ENCODE assay signal across 1 cellular context in genomic region chr6:41568585-41569384, GRCh38.
TF ChIP-seq lines count a peak whose summit lies in the region.

No MANE protein-coding gene starts in this region.

TF ChIP-seq in HepG2, 621 proteins besides CTCF, POLR2A, EP300 and RAD21 (continued from another document and continues in another):
- TF ChIP-seq HNF1A (IDR thresholded peaks at IDR 0.05; ENCODE audit: low read depth) (peak; percentile 49; the same call in 1 of the 2 replicates), HNF1A (CRISPR knock-in tag; IDR thresholded peaks at IDR 0.05; ENCODE audit: borderline replicate concordance) (peak; percentile 80; the same call in 1 of the 2 replicates), DMTF1 (CRISPR knock-in tag; IDR thresholded peaks at IDR 0.05) (no peak), NR3C1 (CRISPR knock-in tag; IDR thresholded peaks at IDR 0.05) (no peak), ZFP36L2 (CRISPR knock-in tag; IDR thresholded peaks at IDR 0.05) (0 out of 2 replicates have a peak, but pooled peaks have one; percentile 37), THAP11 (CRISPR knock-in tag; IDR thresholded peaks at IDR 0.05) (peak; percentile 72; the same call in 1 of the 2 replicates), ZZZ3 (CRISPR knock-in tag; IDR thresholded peaks at IDR 0.05; ENCODE audit: borderline replicate concordance) (no peak; the same call in none of the 2 replicates), SIX4 (CRISPR knock-in tag; IDR thresholded peaks at IDR 0.05) (peak; percentile 76; the same call in 1 of the 2 replicates), TBX3 (IDR thresholded peaks at IDR 0.05; ENCODE audit: borderline replicate concordance) (peak; percentile 89), AHDC1 (CRISPR knock-in tag; IDR thresholded peaks at IDR 0.05; ENCODE audit: borderline replicate concordance) (peak; percentile 97; the same call in 1 of the 2 replicates), BHLHE40 (IDR thresholded peaks at IDR 0.05; ENCODE audit: low read length) (peak; percentile 62; the same call in 1 of the 2 replicates), SIN3A (IDR thresholded peaks at IDR 0.05; ENCODE audit: borderline replicate concordance, low read depth, low read length) (peak; percentile 88; the same call in 1 of the 2 replicates), ZNF580 (CRISPR knock-in tag; IDR thresholded peaks at IDR 0.05; ENCODE audit: borderline replicate concordance, low read depth) (peak; percentile 90), KDM5A (IDR thresholded peaks at IDR 0.05; ENCODE audit: borderline replicate concordance, low read length) (no peak), MYC (CRISPR knock-in tag; IDR thresholded peaks at IDR 0.05; ENCODE audit: borderline replicate concordance) (peak; percentile 69), ZKSCAN5 (CRISPR knock-in tag; IDR thresholded peaks at IDR 0.05) (no peak), DNMT3B (CRISPR knock-in tag; conservative IDR thresholded peaks at IDR 0.05) (no peak), PRDM10 (CRISPR knock-in tag; IDR thresholded peaks at IDR 0.05; ENCODE audit: low read depth) (peak; percentile 74; the same call in 1 of the 2 replicates), WIZ (CRISPR knock-in tag; IDR thresholded peaks at IDR 0.05) (peak; percentile 26; the same call in 1 of the 2 replicates), CBX1 (IDR thresholded peaks at IDR 0.05; ENCODE audit: low read depth) (no peak), FOXK2 (IDR thresholded peaks at IDR 0.05) (peak; percentile 100), ARID3A (IDR thresholded peaks at IDR 0.05; ENCODE audit: low read depth, low read length) (peak; percentile 26; the same call in 1 of the 2 replicates), ERF (CRISPR knock-in tag; IDR thresholded peaks at IDR 0.05) (peak; percentile 92), NBN (conservative IDR thresholded peaks at IDR 0.05) (no peak), ATF2 (CRISPR knock-in tag; IDR thresholded peaks at IDR 0.05) (peak; percentile 90; the same call in 1 of the 2 replicates), TRAFD1 (CRISPR knock-in tag; IDR thresholded peaks at IDR 0.05; ENCODE audit: borderline replicate concordance) (0 out of 2 replicates have a peak, but pooled peaks have one; percentile 15), DDIT3 (CRISPR knock-in tag; IDR thresholded peaks at IDR 0.05) (no peak), ZSCAN29 (CRISPR knock-in tag; conservative IDR thresholded peaks at IDR 0.05) (no peak; the same call in none of the 2 replicates), MTERF4 (CRISPR knock-in tag; IDR thresholded peaks at IDR 0.05) (peak; percentile 84)
